22 cellular contexts compared by ENCODE assay signal in genomic region chrX:23704673-23705206, GRCh38.
"Had no signal": no experiment of that assay in that cellular context is flagged by ENCODE, and none has a peak within 500 bp of the region (broad histone marks: within the 10 kb centered on the region; RNA-seq: fewer than 3 reads in every experiment).

No MANE protein-coding gene starts in this region.

- H3K9ac ChIP-seq: SK-N-SH had no signal

- H3K4me2 ChIP-seq: SK-N-SH had no signal

- H3K9me3 Mint-ChIP-seq: activated naive CD8-positive, alpha-beta T cell treated with anti-CD3 and anti-CD28 coated beads for 36 hours had no signal

- H3K4me3 Mint-ChIP-seq: activated CD8-positive, alpha-beta memory T cell treated with anti-CD3 and anti-CD28 coated beads, Interleukin-2, amount 10 ng/mL, durations not matched to agents 7 days and 5 days; activated naive CD8-positive, alpha-beta T cell treated with anti-CD3 and anti-CD28 coated beads for 36 hours had no signal

- DNase-seq: activated CD4-positive, alpha-beta T cell treated with anti-CD3 and anti-CD28 coated beads, Interleukin-2, amount 50 U/mL, for 48 hours; activated CD4-positive, CD25-positive, alpha-beta regulatory T cell; activated CD8-positive, alpha-beta memory T cell treated with anti-CD3 and anti-CD28 coated beads, Interleukin-2, amount 10 ng/mL, durations not matched to agents 7 days and 5 days; activated effector memory CD4-positive, alpha-beta T cell treated with anti-CD3 and anti-CD28 coated beads, Interleukin-2, amount 50 U/mL, for 16 hours; activated naive CD4-positive, alpha-beta T cell treated with Interleukin-2 at 50 U/mL for 16 hours; activated naive CD8-positive, alpha-beta T cell treated with anti-CD3 and anti-CD28 coated beads for 36 hours; cerebellar nuclear complex; MM.1S; NCI-H1105; NCI-H1436; NCI-H1694 treated with DMSO at 0.1 percent for 48 hours; NCI-H2029 treated with DMSO at 0.1 percent for 48 hours; NCI-H510A treated with DMSO at 0.1 percent for 48 hours; NCI-H69; NK-92 treated with Interleukin-12 subunit alpha and Interleukin-12 subunit beta, amount 100 ng/mL, for 24 hours; Peyer's patch; Right ventricle myocardium superior; SJCRH30; SK-N-SH; T-helper 1 cell had no signal

- H3K27ac Mint-ChIP-seq: activated CD8-positive, alpha-beta memory T cell treated with anti-CD3 and anti-CD28 coated beads, Interleukin-2, amount 10 ng/mL, durations not matched to agents 7 days and 5 days; activated naive CD8-positive, alpha-beta T cell treated with anti-CD3 and anti-CD28 coated beads for 36 hours had no signal

- H3K27ac ChIP-seq: Peyer's patch, RWPE1, SJCRH30, VCaP had no signal

- H3K4me1 ChIP-seq: Peyer's patch, SJCRH30 had no signal

- ATAC-seq: activated CD8-positive, alpha-beta memory T cell treated with anti-CD3 and anti-CD28 coated beads, Interleukin-2, amount 10 ng/mL, durations not matched to agents 7 days and 5 days had no signal

- H3K9me3 ChIP-seq: Peyer's patch, SJCRH30, SK-N-SH had no signal

- H3K27me3 Mint-ChIP-seq: activated CD8-positive, alpha-beta memory T cell treated with anti-CD3 and anti-CD28 coated beads, Interleukin-2, amount 10 ng/mL, durations not matched to agents 7 days and 5 days; activated naive CD8-positive, alpha-beta T cell treated with anti-CD3 and anti-CD28 coated beads for 36 hours had no signal

- H3K27me3 ChIP-seq: Peyer's patch, SJCRH30 had no signal

- H3K4me1 Mint-ChIP-seq: activated naive CD8-positive, alpha-beta T cell treated with anti-CD3 and anti-CD28 coated beads for 36 hours had no signal

- H3K4me3 ChIP-seq: Peyer's patch, SJCRH30 had no signal
